1 cellular context compared by ENCODE assay signal in genomic region chr11:1873813-1874150, GRCh38.
A peak's percentile ranks its signal among the peaks of the same experiment; 100 is the strongest.
TF ChIP-seq lines count a peak whose summit lies in the region.

No MANE protein-coding gene starts in this region.

TF ChIP-seq in HepG2, 621 proteins besides CTCF, POLR2A, EP300 and RAD21:
- TF ChIP-seq ZNF770 (CRISPR knock-in tag; IDR thresholded peaks at IDR 0.05) = peak; percentile 74; the same call in 1 of the 2 replicates
